Comparison of ENCODE assay signal across 13 cellular contexts in genomic region chr3:13348671-13349396, GRCh38.
DNase-seq lines count a peak whose midpoint lies in the region; ATAC-seq, FAIRE-seq and TF ChIP-seq lines count a peak whose summit lies in the region.
"Had no signal": no experiment of that assay in that cellular context is flagged by ENCODE, and none has a peak within 500 bp of the region (broad histone marks: within the 10 kb centered on the region; RNA-seq: fewer than 3 reads in every experiment).

No MANE protein-coding gene starts in this region.

- no peak overlapping the region for H3K23ac ChIP-seq in H1 (ENCODE audit: insufficient read length)

- no peak for TF ChIP-seq EP300 in H1 (IDR thresholded peaks at IDR 0.05; ENCODE audit: borderline replicate concordance in 1 of 2, low read depth in 2 of 2, low read length in 2 of 2)

- peak overlapping the region in 3 of 4 experiments; percentile 1 to 32 (median 14); a peak in 2 of 8 replicates for H3K4me3 ChIP-seq in H1 (ENCODE audit: extremely low read depth in 1 of 4, insufficient read depth in 2 of 4, low read depth in 3 of 4, low read length in 4 of 4)
- H3K4me3 ChIP-seq: ovary, SK-N-MC, vagina had no signal

- H2AK5ac ChIP-seq in H1 (ENCODE audit: low read depth, low read length): no peak overlapping the region

- POLR2A ChIA-PET in H1 (lab: Charles Lee; ENCODE audit: partially characterized antibody): interaction anchor here (0.7 to 4.2 kb wide), 7 partner anchors 10 to 104 kb away, joined by 3 to 20 read pairs (median 3); partner anchors contain the start of gene NUP210

- H3K79me2 ChIP-seq in H1 (ENCODE audit: control insufficient read depth in 1 of 2, insufficient read depth in 2 of 2, low read length in 2 of 2): no peaks in the 10 kb centered on the region

- H4K5ac ChIP-seq in H1 (ENCODE audit: insufficient read length, low read depth, low read length): no peak overlapping the region

- H4K20me1 ChIP-seq in H1 (replicated peaks in 1 of 2; ENCODE audit: control insufficient read depth in 1 of 2, insufficient read depth in 2 of 2, low read length in 2 of 2): no peaks in the 10 kb centered on the region

- H3K56ac ChIP-seq in H1 (replicated peaks; ENCODE audit: insufficient read length, low read depth, low read length): no peak overlapping the region

- H3K27ac ChIP-seq in H1 (ENCODE audit: low read depth, low read length): peak overlapping the region; percentile 79
- H3K27ac ChIP-seq: ovary, SK-N-MC, vagina had no signal

- H2BK12ac ChIP-seq in H1 (ENCODE audit: low read depth, low read length): peak overlapping the region; percentile 56; the same call in 1 of the 2 replicates

- no peak for DNase-seq in activated T-cell treated with anti-CD3 and anti-CD28 coated beads, Interleukin-2, amount 50 U/mL, for 24 hours
- DNase-seq in activated T-cell treated with anti-CD3 and anti-CD28 coated beads, Interleukin-2, amount 50 U/mL, for 1 hour: no peak
- DNase-seq in T-helper 17 cell (no peak), H1 (ENCODE audit: low read depth in 1 of 2, low spot score in 2 of 2) (no peak), sciatic nerve (ENCODE audit: low spot score) (no peak), NCI-H1694 treated with DMSO at 0.1 percent for 48 hours (lab: John Stamatoyannopoulos, UW) (no peak), NCI-H1105 (lab: John Stamatoyannopoulos, UW) (no peak)
- DNase-seq: ACHN, NCI-H2171, ovary had no signal

- no peak overlapping the region for H2BK15ac ChIP-seq in H1 (ENCODE audit: low read length)

- peaks cover 80% of the 10 kb centered on the region for H3K4me1 Mint-ChIP-seq in activated T-cell treated with anti-CD3 and anti-CD28 coated beads, Interleukin-2, amount 50 U/mL, for 24 hours (ENCODE audit: low read depth)
- H3K4me1 Mint-ChIP-seq in T-helper 17 cell: peaks cover 50% of the 10 kb centered on the region

- peak overlapping the region; percentile 17 for H4K8ac ChIP-seq in H1 (ENCODE audit: extremely low read depth, insufficient read depth, low read length)

- peak overlapping the region; percentile 89 for H3K27ac Mint-ChIP-seq in activated T-cell treated with anti-CD3 and anti-CD28 coated beads, Interleukin-2, amount 50 U/mL, for 24 hours
- H3K27ac Mint-ChIP-seq in T-helper 17 cell: peak overlapping the region; percentile 92

- TF ChIP-seq CTCF in H1 (IDR thresholded peaks at IDR 0.05; ENCODE audit: control extremely low read depth in 1 of 3, insufficient read depth in 1 of 3, low read depth in 1 of 3, low read length in 3 of 3): no peak

- no peak for ATAC-seq in T-helper 17 cell
- ATAC-seq in sciatic nerve: peak; percentile 73
- ATAC-seq in HG03565 (IDR thresholded peaks at IDR 0.05; ENCODE audit: unreplicated experiment): no peak

- no peak for TF ChIP-seq POLR2A in H1 (IDR thresholded peaks at IDR 0.05; ENCODE audit: control extremely low read depth in 1 of 2, low read depth in 2 of 2, low read length in 2 of 2)

- no peaks in the 10 kb centered on the region; the same call in 1 of the 2 replicates for H3K79me1 ChIP-seq in H1 (ENCODE audit: low read depth, low read length)

- WGBS in H1 (ENCODE audit: extremely low coverage in 1 of 2, insufficient coverage in 1 of 2, insufficient read length in 1 of 2, insufficient replicate concordance in 2 of 2, low coverage in 1 of 2, low lambda C conversion rate in 2 of 2, missing lambda C conversion rate in 1 of 2), 2 experiments: 33% methylated on average over 12 of the region's 13 CpGs; no CpG with 5 or more reads in 1 of the 2 experiments

- peak overlapping the region; percentile 68 for H2BK120ac ChIP-seq in H1 (replicated peaks; ENCODE audit: low read depth, low read length)

- peaks cover 5 to 14% (median 7%) of the 10 kb centered on the region in 4 experiments; a peak in 6 of 8 replicates for H3K36me3 ChIP-seq in H1 (ENCODE audit: control insufficient read depth in 2 of 4, insufficient read depth in 4 of 4, low read length in 3 of 4)
- H3K36me3 ChIP-seq: ovary, vagina had no signal

- H3K9me3 Mint-ChIP-seq in activated T-cell treated with anti-CD3 and anti-CD28 coated beads, Interleukin-2, amount 50 U/mL, for 24 hours: no peaks in the 10 kb centered on the region

- peak overlapping the region; percentile 57; the same call in 1 of the 2 replicates for H2BK20ac ChIP-seq in H1 (ENCODE audit: low read length)

- H3K23me2 ChIP-seq in H1 (ENCODE audit: low read depth, low read length): no peaks in the 10 kb centered on the region

- H3K4me1 ChIP-seq in H1 (replicated peaks in 1 of 4; ENCODE audit: control insufficient read depth in 3 of 4, insufficient read depth in 4 of 4, low read length in 3 of 4): peaks cover 25 to 53% (median 35%) of the 10 kb centered on the region in 4 experiments
- H3K4me1 ChIP-seq: vagina had no signal

- no peaks in the 10 kb centered on the region for H3K27me3 Mint-ChIP-seq in activated T-cell treated with anti-CD3 and anti-CD28 coated beads, Interleukin-2, amount 50 U/mL, for 24 hours
- no peaks in the 10 kb centered on the region for H3K27me3 Mint-ChIP-seq in T-helper 17 cell

- CTCF ChIA-PET in H1 (lab: Charles Lee; ENCODE audit: partially characterized antibody): interaction anchor here (0.7 to 12.6 kb wide), 25 partner anchors 9 to 302 kb away, joined by 3 to 99 read pairs (median 4); partner anchors contain the start of gene NUP210

- H3K4ac ChIP-seq in H1 (replicated peaks; ENCODE audit: insufficient read length, low read depth, low read length): peak overlapping the region; percentile 50

- peak overlapping the region; percentile 55; the same call in 1 of the 2 replicates for H3K18ac ChIP-seq in H1 (ENCODE audit: extremely low read depth, low read length)

- H3K4me3 Mint-ChIP-seq in activated T-cell treated with anti-CD3 and anti-CD28 coated beads, Interleukin-2, amount 50 U/mL, for 24 hours: no peak overlapping the region
- H3K4me3 Mint-ChIP-seq in T-helper 17 cell: peak overlapping the region; percentile 74

- peak overlapping the region; percentile 95; the same call in 1 of the 2 replicates for H2BK5ac ChIP-seq in H1 (ENCODE audit: low read depth, low read length)

- H3K36me3 Mint-ChIP-seq in activated T-cell treated with anti-CD3 and anti-CD28 coated beads, Interleukin-2, amount 50 U/mL, for 24 hours (ENCODE audit: low read depth): peaks cover 97% of the 10 kb centered on the region
- peaks cover 4% of the 10 kb centered on the region for H3K36me3 Mint-ChIP-seq in T-helper 17 cell (ENCODE audit: low read depth)

- intact Hi-C loops in sciatic nerve (cut with DNase I): no loop called here

- peak overlapping the region; percentile 76 for H4K91ac ChIP-seq in H1 (replicated peaks; ENCODE audit: insufficient read length, low read length)

- H3K9me3 ChIP-seq in T-helper 17 cell (ENCODE audit: control insufficient read depth, low read length, poor library complexity, severe bottlenecking) (no peaks in the 10 kb centered on the region), H1 (ENCODE audit: insufficient read depth in 2 of 2, low read depth in 1 of 2, low read length in 1 of 2) (no peaks in the 10 kb centered on the region)
- H3K9me3 ChIP-seq: ovary, vagina had no signal

- no peaks in the 10 kb centered on the region for H3K27me3 ChIP-seq in H1 (replicated peaks in 1 of 4; ENCODE audit: control insufficient read depth in 3 of 4, extremely low read depth in 1 of 4, insufficient read depth in 3 of 4, low read length in 3 of 4)
- H3K27me3 ChIP-seq: ovary, vagina had no signal

- H3K14ac ChIP-seq in H1 (ENCODE audit: insufficient read length): no peak overlapping the region

- peak overlapping the region; percentile 33 to 61 for H3K4me2 ChIP-seq in H1 (ENCODE audit: insufficient read depth in 1 of 2, low read depth in 2 of 2, low read length in 2 of 2)

- no peak for TF ChIP-seq RAD21 in H1 (IDR thresholded peaks at IDR 0.05 in 1 of 2, conservative IDR thresholded peaks at IDR 0.05 in 1 of 2; ENCODE audit: low read depth in 2 of 2, low read length in 2 of 2)

- H2AFZ ChIP-seq in H1 (ENCODE audit: low read length): no peak overlapping the region

- H3K9ac ChIP-seq in H1 (replicated peaks in 1 of 4; ENCODE audit: extremely low read depth in 1 of 4, low read depth in 3 of 4, low read length in 3 of 4): no peak overlapping the region; a peak in 1 of 7 replicates

- no peak for FAIRE-seq in H1 (lab: Jason Lieb, UNC)

TF ChIP-seq in H1, 55 proteins besides CTCF, POLR2A, EP300 and RAD21:
- TF ChIP-seq YY1 (IDR thresholded peaks at IDR 0.05; ENCODE audit: low read depth, low read length) (no peak), GTF2F1 (IDR thresholded peaks at IDR 0.05; ENCODE audit: borderline replicate concordance, low read depth, low read length) (no peak), EZH2 (IDR thresholded peaks at IDR 0.05; ENCODE audit: low read depth, low read length, severe bottlenecking) (no peak), E2F6 (IDR thresholded peaks at IDR 0.05) (no peak), CEBPB (IDR thresholded peaks at IDR 0.05; ENCODE audit: low read depth, low read length) (no peak), RBBP5 (IDR thresholded peaks at IDR 0.05; ENCODE audit: borderline replicate concordance, low read depth, low read length) (no peak), ATF3 (IDR thresholded peaks at IDR 0.05; ENCODE audit: insufficient read depth, low read depth, low read length) (no peak), ATF2 (IDR thresholded peaks at IDR 0.05; ENCODE audit: low read length) (no peak), KDM5A (IDR thresholded peaks at IDR 0.05; ENCODE audit: low read length) (no peak), KDM1A (IDR thresholded peaks at IDR 0.05; ENCODE audit: borderline replicate concordance, low read length) (no peak), SIRT6 (IDR thresholded peaks at IDR 0.05; ENCODE audit: low read length) (no peak)
